Comparison of ENCODE assay signal across 13 cellular contexts in the genomic region with DNA sequence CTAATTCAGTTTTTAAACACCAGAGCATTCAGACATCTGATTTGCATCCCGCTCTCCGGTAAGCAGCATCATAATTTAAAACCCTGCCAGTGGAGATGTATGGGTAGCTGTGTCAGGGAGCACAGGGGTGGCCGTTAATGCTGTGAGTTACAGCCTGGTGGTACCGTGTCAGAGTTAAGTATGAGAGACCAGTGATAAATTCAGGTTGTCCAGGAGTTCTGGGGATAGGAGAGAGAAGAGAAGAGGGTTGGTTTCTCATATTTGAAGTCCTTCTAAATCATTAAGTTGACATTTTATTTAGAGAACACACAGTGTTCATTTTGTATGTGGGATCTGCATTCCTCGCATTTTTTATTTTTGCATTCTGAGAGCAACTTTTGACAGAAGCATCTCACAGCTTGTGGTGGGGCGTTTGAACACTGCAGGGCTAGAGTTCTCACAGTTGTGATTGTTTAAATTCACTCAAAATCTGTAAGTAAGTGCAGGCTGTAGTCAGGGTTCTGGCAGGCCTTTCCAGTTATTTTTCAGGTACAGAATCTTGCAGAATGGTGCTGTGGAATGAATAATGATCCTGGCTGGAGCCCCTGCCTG.
DNase-seq lines count a peak whose midpoint lies in the region; ATAC-seq and TF ChIP-seq lines count a peak whose summit lies in the region.
"Had no signal": no experiment of that assay in that cellular context is flagged by ENCODE, and none has a peak within 500 bp of the region (broad histone marks: within the 10 kb centered on the region; RNA-seq: fewer than 3 reads in every experiment).

No MANE protein-coding gene starts in this region.

- no peak overlapping the region for H3K4me3 ChIP-seq in fibroblast of pulmonary artery (replicated peaks; ENCODE audit: low read depth, low read length)
- no peak overlapping the region for H3K4me3 ChIP-seq in rectal smooth muscle tissue (ENCODE audit: low read length)
- H3K4me3 ChIP-seq in heart right ventricle, result no peak overlapping the region

- peak overlapping the region; percentile 17 for H3K27ac ChIP-seq in adipose tissue (ENCODE audit: low read depth, low read length)
- peak overlapping the region; percentile 60 for H3K27ac ChIP-seq in rectal smooth muscle tissue (ENCODE audit: low read depth, low read length)
- H3K27ac ChIP-seq in heart right ventricle, result no peak overlapping the region

- H3K36me3 ChIP-seq in rectal smooth muscle tissue (ENCODE audit: control insufficient read depth, insufficient read depth, low read length), result no peaks in the 10 kb centered on the region
- peaks cover 0 to 54% (median 0%) of the 10 kb centered on the region in 9 donors for H3K36me3 ChIP-seq in heart right ventricle

- DNase-seq in EL (peak; percentile 69), fibroblast of pulmonary artery (ENCODE audit: low read depth) (peak; percentile 53), heart right ventricle (no peak), NCI-H1694 treated with DMSO at 0.1 percent for 48 hours (lab: John Stamatoyannopoulos, UW) (no peak), NCI-H1092 treated with DMSO at 0.1 percent for 48 hours (lab: John Stamatoyannopoulos, UW) (no peak)
- DNase-seq in stimulated activated CD4-positive, alpha-beta T cell treated with anti-CD3 and anti-CD28 coated beads, Interleukin-2, amount 100 ng/mL, for 48 hours, result no peak
- DNase-seq: activated CD4-positive, alpha-beta T cell treated with anti-CD3 and anti-CD28 coated beads, Interleukin-2, amount 50 U/mL, for 4 hours; AML-193; Kasumi-1; NCI-H1694; stimulated activated CD4-positive, alpha-beta T cell treated with anti-CD3 and anti-CD28 coated beads, Interleukin-12 subunit alpha, Interleukin-12 subunit beta, amount 100 ng/mL, for 4 hours had no signal

- 76 to 83% (median 82%) methylated on average over 6 of the region's 6 CpGs for WGBS in adipose tissue, 3 donors
- 73 to 78% methylated on average over 6 of the region's 6 CpGs for WGBS in heart right ventricle, 2 donors

- H3K27me3 ChIP-seq in rectal smooth muscle tissue (ENCODE audit: control insufficient read depth, insufficient read depth, low read length), result no peaks in the 10 kb centered on the region
- no peaks in the 10 kb centered on the region for H3K27me3 ChIP-seq in heart right ventricle

- peaks cover 15% of the 10 kb centered on the region for H3K4me1 ChIP-seq in rectal smooth muscle tissue (ENCODE audit: control insufficient read depth, insufficient read depth, low read length)
- peaks cover 2 to 37% (median 12%) of the 10 kb centered on the region in 9 donors for H3K4me1 ChIP-seq in heart right ventricle

- no peak for TF ChIP-seq CTCF in fibroblast of pulmonary artery (IDR thresholded peaks at IDR 0.05; ENCODE audit: low read length, missing control alignments)
- TF ChIP-seq CTCF in heart right ventricle (IDR thresholded peaks at IDR 0.05), result no peak

- H3K9ac ChIP-seq in rectal smooth muscle tissue (ENCODE audit: low read length), result no peak overlapping the region

- no peaks in the 10 kb centered on the region for H3K9me3 ChIP-seq in heart right ventricle

- ATAC-seq in heart right ventricle, result no peak

- intact Hi-C loops in heart right ventricle (cut with DNase I), result loop anchor here in 2 of 10 donors (2.0 to 10.0 kb wide), 2 partner anchors 231 to 421 kb away; partner anchors contain the start of gene IQCM (in 1 of the 2)

Comparison
In these comparisons a context has a peak if more than half of its experiments do, and no peak if none do; other contexts are left out.
1. DNase-seq: peak in EL (single experiment) and fibroblast of pulmonary artery (single experiment); none in stimulated activated CD4-positive, alpha-beta T cell treated with anti-CD3 and anti-CD28 coated beads, Interleukin-2, amount 100 ng/mL, for 48 hours (0 of 2), heart right ventricle (0 of 2), NCI-H1694 treated with DMSO at 0.1 percent for 48 hours (single experiment) and NCI-H1092 treated with DMSO at 0.1 percent for 48 hours (single experiment).
2. H3K27ac ChIP-seq: peak in adipose tissue (single experiment) and rectal smooth muscle tissue (single experiment); none in heart right ventricle (0 of 10).